1 cellular context compared by ENCODE assay signal in the genomic region with DNA sequence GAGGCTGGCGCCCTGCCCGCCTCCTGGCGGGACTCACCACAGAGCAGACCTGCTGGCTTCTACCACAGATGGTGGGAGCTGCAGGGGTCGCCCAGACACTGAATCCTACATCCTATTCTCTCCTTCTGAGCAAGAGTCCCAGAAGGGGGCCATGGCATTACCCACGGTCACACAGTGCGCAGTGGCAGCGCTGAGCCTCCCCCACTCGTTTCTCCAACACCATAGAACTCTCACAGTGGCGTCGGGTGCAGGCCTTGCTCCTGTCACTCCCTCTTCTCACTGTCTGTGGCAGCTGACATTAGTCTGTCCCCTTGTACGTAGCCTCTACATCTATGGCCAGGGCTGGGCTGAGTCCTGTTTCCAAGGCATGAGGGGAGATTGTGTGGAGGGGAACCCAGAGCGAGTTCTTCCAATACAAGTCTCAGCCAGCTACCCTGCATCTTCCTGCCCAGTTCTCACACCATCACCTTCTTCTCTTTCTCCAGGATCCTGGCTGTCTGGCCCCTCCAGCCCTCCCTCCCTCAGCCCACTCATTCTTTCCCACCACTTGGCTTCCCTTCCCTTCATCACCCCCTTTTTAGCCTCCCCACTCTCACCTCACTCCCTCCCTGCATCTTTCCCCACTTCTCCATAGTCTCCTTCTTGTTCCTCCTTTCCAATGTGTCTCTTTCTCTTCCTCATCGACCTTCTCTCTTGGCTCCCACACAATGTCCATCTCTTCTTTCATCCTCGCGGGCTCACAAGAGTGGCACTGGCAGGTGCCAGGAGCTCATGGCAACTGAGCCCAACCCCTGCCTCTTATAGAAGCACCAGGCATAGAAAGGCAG.
TF ChIP-seq lines count a peak whose summit lies in the region.

No MANE protein-coding gene starts in this region.

TF ChIP-seq in A549, 52 proteins besides CTCF, POLR2A, EP300 and RAD21 (continued from another document):
- TF ChIP-seq MAZ (IDR thresholded peaks at IDR 0.05; ENCODE audit: borderline replicate concordance, low read depth, low read length) (no peak), PBX3 (IDR thresholded peaks at IDR 0.05) (0 out of 2 replicates have a peak, but pooled peaks have one; percentile 51)
